In the genomic region with DNA sequence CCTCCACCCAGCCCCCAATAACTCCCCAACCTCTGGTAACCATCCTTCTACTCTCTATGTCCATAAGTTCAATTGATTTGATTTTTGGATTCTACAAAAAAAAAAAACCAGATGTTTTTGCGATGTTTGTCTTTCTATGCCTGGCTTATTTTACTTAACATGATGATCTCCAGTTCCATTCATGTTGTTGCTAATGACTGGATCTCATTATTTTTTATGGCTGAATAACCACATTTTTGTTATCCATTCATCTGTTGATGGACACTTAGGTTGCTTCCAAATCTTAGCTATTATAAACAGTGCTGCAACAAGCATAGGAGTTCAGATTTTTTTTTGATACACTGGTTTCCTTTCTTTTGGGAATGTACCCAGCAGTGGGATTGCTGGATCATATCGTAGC, we compare ENCODE assay signal across 5 cellular contexts.
"Had no signal": no experiment of that assay in that cellular context is flagged by ENCODE, and none has a peak within 500 bp of the region (broad histone marks: within the 10 kb centered on the region; RNA-seq: fewer than 3 reads in every experiment).

No MANE protein-coding gene starts in this region.

- H3K27ac ChIP-seq: HL-60 had no signal

- H3K4me3 ChIP-seq: GM23338 had no signal

- DNase-seq: H9, HCEC 1CT, HFFc6 had no signal

- H2AFZ ChIP-seq: GM23338 had no signal

- H3K4me2 ChIP-seq: GM23338 had no signal
